In genomic region chr19:33797821-33798633, GRCh38 we compare ENCODE assay signal across 10 cellular contexts. TPM values are rescaled to one million over a fixed set of nuclear protein-coding genes. Genes with fewer than 3 reads are reported as not detected.
DNase-seq lines count a peak whose midpoint lies in the region; ATAC-seq, FAIRE-seq and TF ChIP-seq lines count a peak whose summit lies in the region.
"Had no signal": no experiment of that assay in that cellular context is flagged by ENCODE, and none has a peak within 500 bp of the region (broad histone marks: within the 10 kb centered on the region; RNA-seq: fewer than 3 reads in every experiment).

No MANE protein-coding gene starts in this region.

- intact Hi-C loops in Right ventricle myocardium superior (cut with DNase I), result loop anchor here (10.0 kb wide), 1 partner anchor 107 kb away; no protein-coding TSS in a partner anchor
- intact Hi-C loops in pancreas (cut with DNase I), result no loop called here

- peak overlapping the region; percentile 46 to 80 (median 68) for H3K4me3 ChIP-seq in pancreas

- DNase-seq in stimulated activated naive CD4-positive, alpha-beta T cell treated with Interleukin-2 at 50 U/mL for 16 hours (lab: John Stamatoyannopoulos, UW), result peak; percentile 16
- DNase-seq in stimulated activated naive CD4-positive, alpha-beta T cell (lab: John Stamatoyannopoulos, UW), result no peak
- DNase-seq in activated T-cell treated with anti-CD3 and anti-CD28 coated beads, Interleukin-2, amount 50 U/mL, for 48 hours, result peak; percentile 27 to 31
- DNase-seq in Right ventricle myocardium superior (peak; percentile 79), pancreas (peak; percentile 61 to 83 (median 68)), GM19240 (ENCODE audit: insufficient read length, low spot score) (no peak), NCI-H2196 treated with DMSO at 0.1 percent for 48 hours (lab: John Stamatoyannopoulos, UW; ENCODE audit: unreplicated experiment) (no peak)
- no peak for DNase-seq in activated effector memory CD4-positive, alpha-beta T cell treated with Interleukin-2 at 50 U/mL for 16 hours

- H3K27me3 ChIP-seq in pancreas, result no peaks in the 10 kb centered on the region

- FAIRE-seq in pancreas (lab: Jason Lieb, UNC), result no peak
- FAIRE-seq: colon, GM18507 had no signal

- H3K36me3 ChIP-seq in pancreas, result no peaks in the 10 kb centered on the region

- peak; percentile 60 for ATAC-seq in Right ventricle myocardium superior (ENCODE audit: poor library complexity)
- ATAC-seq in pancreas, result peak; percentile 26 to 67 (median 52)

- peaks cover 0 to 4% (median 3%) of the 10 kb centered on the region in 3 donors for H3K4me1 ChIP-seq in pancreas

- WGBS in pancreas, 2 donors, result 4 to 5% methylated on average over 59 to 61 of the region's 61 CpGs

- H3K27ac ChIP-seq in pancreas, result peak overlapping the region; percentile 51 to 94 (median 78)

- no peaks in the 10 kb centered on the region for H3K9me3 ChIP-seq in pancreas

- TF ChIP-seq CTCF in pancreas (IDR thresholded peaks at IDR 0.05), result no peak

RNA-seq across cellular contexts. Expression of gene KCTD15, which starts 1.4 kb away (rescaled TPM):
- total RNA-seq in Right ventricle myocardium superior (11.0 TPM), pancreas (10 to 100 TPM; 14.8 to 25.8 (median 16.5) TPM)
- polyA plus RNA-seq in pancreas, result 10 to 100 TPM; 28.3 to 33.8 TPM

Comparison
In these comparisons a context has a peak if more than half of its experiments do, and no peak if none do; other contexts are left out.
1. DNase-seq: peak in stimulated activated naive CD4-positive, alpha-beta T cell treated with Interleukin-2 at 50 U/mL for 16 hours (single experiment), activated T-cell treated with anti-CD3 and anti-CD28 coated beads, Interleukin-2, amount 50 U/mL, for 48 hours (2 of 2), Right ventricle myocardium superior (single experiment) and pancreas (6 of 6); none in stimulated activated naive CD4-positive, alpha-beta T cell (0 of 6), GM19240 (single experiment), NCI-H2196 treated with DMSO at 0.1 percent for 48 hours (single experiment) and activated effector memory CD4-positive, alpha-beta T cell treated with Interleukin-2 at 50 U/mL for 16 hours (single experiment).